ENCODE assay signal across 27 cellular contexts in the genomic region with DNA sequence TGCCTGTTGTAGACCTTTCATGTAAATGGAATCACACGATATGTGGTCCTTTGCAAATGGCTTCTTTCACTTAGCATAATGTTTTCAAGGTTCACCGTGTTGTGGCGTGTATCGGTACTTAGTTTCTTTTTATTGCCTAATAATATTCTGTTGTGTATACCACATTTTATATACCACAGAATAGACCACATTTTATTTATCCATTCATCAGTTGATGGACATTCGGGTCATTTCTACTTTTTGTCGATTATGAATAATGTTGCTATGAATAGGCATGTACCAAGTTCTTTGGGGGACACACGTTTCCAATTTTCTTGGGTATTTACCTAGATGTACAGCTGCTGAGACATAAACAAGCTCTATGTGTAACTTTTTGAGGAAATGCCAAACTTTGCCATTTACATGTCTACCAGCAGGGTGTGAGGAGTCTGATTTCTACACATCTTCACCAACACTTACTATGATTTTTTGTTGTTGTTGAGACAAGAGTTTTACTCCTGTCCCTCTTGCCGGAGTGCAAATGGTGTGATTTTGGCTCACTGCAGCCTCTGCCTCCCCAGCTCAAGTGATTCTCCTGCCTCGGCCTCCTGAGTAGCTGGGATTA.
"Had no signal": no experiment of that assay in that cellular context is flagged by ENCODE, and none has a peak within 500 bp of the region (broad histone marks: within the 10 kb centered on the region; RNA-seq: fewer than 3 reads in every experiment).

No MANE protein-coding gene starts in this region.

- H3K27ac Mint-ChIP-seq: activated CD4-positive, alpha-beta T cell treated with anti-CD3 and anti-CD28 coated beads for 36 hours; activated naive CD4-positive, alpha-beta T cell treated with anti-CD3 and anti-CD28 coated beads, Interleukin-2, amount 50 U/mL, for 72 hours; activated T-cell treated with anti-CD3 and anti-CD28 coated beads, Interleukin-2, amount 50 U/mL, for 24 hours; activated T-helper 17 cell treated with anti-CD3 and anti-CD28 coated beads, Interleukin-2, amount 50 U/mL, for 72 hours; dendritic cell treated with granulocyte-macrophage colony-stimulating factor and Interleukin-4, amounts not matched to agents 40 ng/mL and 50 ng/mL, for 4 days; T-cell; type B pancreatic cell had no signal

- H3K4me3 ChIP-seq: cardiac muscle cell, gastrocnemius medialis, smooth muscle cell had no signal

- H3K9me3 ChIP-seq: gastrocnemius medialis had no signal

- H2AFZ ChIP-seq: parathyroid adenoma had no signal

- ATAC-seq: activated CD4-positive, alpha-beta T cell treated with anti-CD3 and anti-CD28 coated beads for 36 hours; activated naive CD4-positive, alpha-beta T cell treated with anti-CD3 and anti-CD28 coated beads, Interleukin-2, amount 50 U/mL, for 72 hours; activated T-helper 17 cell treated with anti-CD3 and anti-CD28 coated beads, Interleukin-2, amount 50 U/mL, for 72 hours; esophagus mucosa; gastrocnemius medialis; left ventricle myocardium superior; sciatic nerve; stimulated activated naive B cell treated with anti-CD40 and anti-IgM and Interleukin-4, amounts not matched to agents 10 μg/mL and 1 μg/mL and 100 μg/mL, for 72 hours; T-cell had no signal

- H3K27me3 ChIP-seq: cardiac muscle cell, gastrocnemius medialis had no signal

- H3K27me3 Mint-ChIP-seq: activated CD4-positive, alpha-beta T cell treated with anti-CD3 and anti-CD28 coated beads for 36 hours; activated T-cell treated with anti-CD3 and anti-CD28 coated beads, Interleukin-2, amount 50 U/mL, for 24 hours; activated T-helper 17 cell treated with anti-CD3 and anti-CD28 coated beads, Interleukin-2, amount 50 U/mL, for 72 hours; dendritic cell treated with granulocyte-macrophage colony-stimulating factor and Interleukin-4, amounts not matched to agents 40 ng/mL and 50 ng/mL, for 4 days; stimulated activated naive B cell treated with anti-CD40 and anti-IgM and Interleukin-4, amounts not matched to agents 10 μg/mL and 1 μg/mL and 100 μg/mL, for 72 hours; T-cell; type B pancreatic cell had no signal

- H3K27ac ChIP-seq: cardiac muscle cell, gastrocnemius medialis, parathyroid adenoma had no signal

- H3K36me3 Mint-ChIP-seq: activated naive CD4-positive, alpha-beta T cell treated with anti-CD3 and anti-CD28 coated beads, Interleukin-2, amount 50 U/mL, for 72 hours; stimulated activated naive B cell treated with anti-CD40 and anti-IgM and Interleukin-4, amounts not matched to agents 10 μg/mL and 1 μg/mL and 100 μg/mL, for 72 hours; T-cell; type B pancreatic cell had no signal

- H3K4me3 Mint-ChIP-seq: activated CD4-positive, alpha-beta T cell treated with anti-CD3 and anti-CD28 coated beads for 36 hours; activated T-cell treated with anti-CD3 and anti-CD28 coated beads, Interleukin-2, amount 50 U/mL, for 24 hours; activated T-helper 17 cell treated with anti-CD3 and anti-CD28 coated beads, Interleukin-2, amount 50 U/mL, for 72 hours; dendritic cell treated with granulocyte-macrophage colony-stimulating factor and Interleukin-4, amounts not matched to agents 40 ng/mL and 50 ng/mL, for 4 days; nephron; stimulated activated naive B cell treated with anti-CD40 and anti-IgM and Interleukin-4, amounts not matched to agents 10 μg/mL and 1 μg/mL and 100 μg/mL, for 72 hours; T-cell; type B pancreatic cell had no signal

- H3K36me3 ChIP-seq: cardiac muscle cell, gastrocnemius medialis had no signal

- H3K9ac ChIP-seq: parathyroid adenoma had no signal

- FAIRE-seq: TTC549 had no signal

- H3K79me2 ChIP-seq: parathyroid adenoma had no signal

- H3K4me2 ChIP-seq: smooth muscle cell had no signal

- H3K4me1 Mint-ChIP-seq: activated CD4-positive, alpha-beta T cell treated with anti-CD3 and anti-CD28 coated beads for 36 hours; activated T-helper 17 cell treated with anti-CD3 and anti-CD28 coated beads, Interleukin-2, amount 50 U/mL, for 72 hours; T-cell had no signal

- H3K9me3 Mint-ChIP-seq: activated naive CD4-positive, alpha-beta T cell treated with anti-CD3 and anti-CD28 coated beads, Interleukin-2, amount 50 U/mL, for 72 hours; activated T-cell treated with anti-CD3 and anti-CD28 coated beads, Interleukin-2, amount 50 U/mL, for 24 hours; activated T-helper 17 cell treated with anti-CD3 and anti-CD28 coated beads, Interleukin-2, amount 50 U/mL, for 72 hours; dendritic cell treated with granulocyte-macrophage colony-stimulating factor and Interleukin-4, amounts not matched to agents 40 ng/mL and 50 ng/mL, for 4 days; nephron; stimulated activated naive B cell treated with anti-CD40 and anti-IgM and Interleukin-4, amounts not matched to agents 10 μg/mL and 1 μg/mL and 100 μg/mL, for 72 hours; T-cell; type B pancreatic cell had no signal

- DNase-seq: activated CD4-positive, alpha-beta T cell treated with anti-CD3 and anti-CD28 coated beads for 36 hours; activated CD4-positive, alpha-beta T cell treated with anti-CD3 and anti-CD28 coated beads, Interleukin-2, amount 50 U/mL, for 4 hours; activated CD8-positive, alpha-beta memory T cell treated with anti-CD3 and anti-CD28 coated beads for 24 hours; activated CD8-positive, alpha-beta memory T cell treated with anti-CD3 and anti-CD28 coated beads, Interleukin-2, amount 50 U/mL, for 4 hours; activated T-cell treated with anti-CD3 and anti-CD28 coated beads, Interleukin-2, amount 50 U/mL, for 24 hours; effector CD4-positive, alpha-beta T cell; gastrocnemius medialis; hippocampal formation; kidney glomerular epithelial cell; left ventricle myocardium superior; mammary epithelial cell; midbrain; stimulated activated CD4-positive, alpha-beta T cell treated with anti-CD3 and anti-CD28 coated beads, Interleukin-2, amount 100 ng/mL, for 48 hours; stimulated activated CD8-positive, alpha-beta memory T cell treated with anti-CD3 and anti-CD28 coated beads, Interleukin-4, amount 100 ng/mL, for 48 hours; stimulated activated naive B cell treated with anti-CD40 and anti-IgM and Interleukin-4, amounts not matched to agents 10 μg/mL and 1 μg/mL and 100 μg/mL, for 72 hours; T-cell had no signal
